ENCODE assay signal across 16 cellular contexts in genomic region chr15:89777821-89778380, GRCh38. TPM values are rescaled to one million over a fixed set of nuclear protein-coding genes. Genes with fewer than 3 reads are reported as not detected.
DNase-seq lines count a peak whose midpoint lies in the region; ATAC-seq lines count a peak whose summit lies in the region.
"Had no signal": no experiment of that assay in that cellular context is flagged by ENCODE, and none has a peak within 500 bp of the region (broad histone marks: within the 10 kb centered on the region; RNA-seq: fewer than 3 reads in every experiment).

No MANE protein-coding gene starts in this region.

- no peak for ATAC-seq in HG03469 (IDR thresholded peaks at IDR 0.05; ENCODE audit: unreplicated experiment)
- ATAC-seq in GM19452 (IDR thresholded peaks at IDR 0.05; ENCODE audit: unreplicated experiment): no peak

- DNase-seq in DMS 273 (lab: John Stamatoyannopoulos, UW; ENCODE audit: unreplicated experiment): peak; percentile 11
- DNase-seq in DMS 273 treated with DMSO at 0.1 percent for 48 hours (lab: John Stamatoyannopoulos, UW): no peak
- peak; percentile 23 for DNase-seq in D341Med (ENCODE audit: low spot score)
- peak; percentile 31 for DNase-seq in cerebellum (ENCODE audit: low spot score)
- DNase-seq in midbrain (lab: John Stamatoyannopoulos, UW): peak; percentile 28
- no peak for DNase-seq in NAMALWA (ENCODE audit: low spot score)
- DNase-seq: NCI-H1092; NCI-H146; NCI-H2081; NCI-H2227 treated with DMSO at 0.1 percent for 48 hours; NCI-H526 treated with DMSO at 0.1 percent for 48 hours; NK-92 treated with Interleukin-12 subunit alpha and Interleukin-12 subunit beta, amount 100 ng/mL, for 24 hours; SJCRH30 had no signal

RNA-seq across cellular contexts. Expression of gene MESP2, which starts 1.8 kb away (rescaled TPM):
- 0.27 TPM for total RNA-seq in cerebellum
- total RNA-seq: MCF 10A, SJCRH30 had no signal

RNA-seq across cellular contexts. Expression of gene MESP1, which starts 26.9 kb away (rescaled TPM):
- total RNA-seq in cerebellum: 2.1 TPM
- total RNA-seq: SJCRH30 had no signal

RNA-seq across cellular contexts. Expression of gene ANPEP, which starts 36.8 kb away (rescaled TPM):
- 2.3 TPM for total RNA-seq in cerebellum

Comparison
In these comparisons a context has a peak if more than half of its experiments do, and no peak if none do; other contexts are left out.
1. DNase-seq: peak in DMS 273 (single experiment), D341Med (single experiment), cerebellum (single experiment) and midbrain (single experiment); none in DMS 273 treated with DMSO at 0.1 percent for 48 hours (single experiment) and NAMALWA (single experiment).